ENCODE assay signal across 13 cellular contexts in genomic region chr6:130681028-130681427, GRCh38.
DNase-seq lines count a peak whose midpoint lies in the region; ATAC-seq and TF ChIP-seq lines count a peak whose summit lies in the region.
"Had no signal": no experiment of that assay in that cellular context is flagged by ENCODE, and none has a peak within 500 bp of the region (broad histone marks: within the 10 kb centered on the region; RNA-seq: fewer than 3 reads in every experiment).

No MANE protein-coding gene starts in this region.

- H3K9me3 ChIP-seq in IMR-90 (ENCODE audit: control insufficient read depth, insufficient read depth, low read length) (no peaks in the 10 kb centered on the region), lower lobe of right lung (peaks cover 7% of the 10 kb centered on the region), tibial artery (no peaks in the 10 kb centered on the region), tibial nerve (peaks cover 0 to 15% (median 0%) of the 10 kb centered on the region in 4 donors)
- H3K9me3 ChIP-seq: colonic mucosa had no signal

- CTCF ChIA-PET in IMR-90 (lab: Yijun Ruan, JAX) = no interaction called here

- no peak overlapping the region for H3K23ac ChIP-seq in IMR-90 (ENCODE audit: low read depth, low read length)

- dilution Hi-C loops in IMR-90 (cut with HindIII; ENCODE audit: low sequenced_read_pairs, unreplicated experiment) = no loop called here

- H3K4ac ChIP-seq in IMR-90 (ENCODE audit: low read depth, low read length) = peak overlapping the region; percentile 44; the same call in 1 of the 2 replicates

- H3K27me3 ChIP-seq in IMR-90 (ENCODE audit: control insufficient read depth, insufficient read depth, low read length) (no peaks in the 10 kb centered on the region), lower lobe of right lung (ENCODE audit: low read depth) (no peaks in the 10 kb centered on the region), tibial artery (no peaks in the 10 kb centered on the region), tibial nerve (no peaks in the 10 kb centered on the region)
- H3K27me3 ChIP-seq: colonic mucosa had no signal

- WGBS in IMR-90 (ENCODE audit: extremely low coverage in 2 of 2, insufficient read length in 1 of 2), 2 experiments = no CpG with 5 or more reads among the region's 1 CpG
- 11 to 39% methylated on average over 1 of the region's 1 CpG for WGBS in tibial nerve, 2 donors

- no peaks in the 10 kb centered on the region for H4K20me1 ChIP-seq in IMR-90 (ENCODE audit: insufficient read depth, low read length)

- ATAC-seq in IMR-90 (ENCODE audit: low read depth) (peak; percentile 17), lower lobe of right lung (no peak), HG02798 (IDR thresholded peaks at IDR 0.05; ENCODE audit: poor library complexity, unreplicated experiment) (no peak), HG02759 (IDR thresholded peaks at IDR 0.05; ENCODE audit: unreplicated experiment) (no peak)
- ATAC-seq: natural killer cell had no signal

- in situ Hi-C loops in IMR-90 (cut with MboI; ENCODE audit: low sequenced_read_pairs) = no loop called here

- H2AK9ac ChIP-seq in IMR-90 (replicated peaks; ENCODE audit: low read depth, low read length, poor library complexity) = no peak overlapping the region

- no peak overlapping the region for H2AK5ac ChIP-seq in IMR-90 (ENCODE audit: low read depth, low read length)

- no peak for TF ChIP-seq POLR2A in IMR-90 (IDR thresholded peaks at IDR 0.05; ENCODE audit: low read depth, low read length)
- no peak for TF ChIP-seq POLR2A in tibial nerve (IDR thresholded peaks at IDR 0.05)

- H2BK5ac ChIP-seq in IMR-90 (ENCODE audit: low read depth, low read length, poor library complexity, severe bottlenecking) = peak overlapping the region; percentile 67

- peak overlapping the region; percentile 62; the same call in 1 of the 2 replicates for H3K4me2 ChIP-seq in IMR-90 (ENCODE audit: low read depth, low read length)

- no peak overlapping the region for H4K5ac ChIP-seq in IMR-90 (ENCODE audit: low read depth, low read length)

- H3K9ac ChIP-seq in IMR-90 (ENCODE audit: low read depth, low read length) = no peak overlapping the region

- H3K79me1 ChIP-seq in IMR-90 (ENCODE audit: low read depth in 1 of 2, low read length in 2 of 2) = no peaks in the 10 kb centered on the region

- TF ChIP-seq RAD21 in IMR-90 (IDR thresholded peaks at IDR 0.05; ENCODE audit: low read length) = no peak

- H2BK20ac ChIP-seq in IMR-90 (ENCODE audit: low read depth, low read length) = peak overlapping the region; percentile 26

- H2AFZ ChIP-seq in IMR-90 (replicated peaks; ENCODE audit: low read length, poor library complexity) = no peak overlapping the region

- H3K4me1 ChIP-seq in IMR-90 (ENCODE audit: control insufficient read depth, insufficient read depth, low read length) = peaks cover 4% of the 10 kb centered on the region; the same call in 1 of the 2 replicates
- H3K4me1 ChIP-seq in lower lobe of right lung = peaks cover 7% of the 10 kb centered on the region
- peaks cover 0 to 39% (median 5%) of the 10 kb centered on the region in 4 donors for H3K4me1 ChIP-seq in tibial artery
- peaks cover 0 to 24% (median 0%) of the 10 kb centered on the region in 4 donors for H3K4me1 ChIP-seq in tibial nerve
- H3K4me1 ChIP-seq: colonic mucosa had no signal

- H3K36me3 ChIP-seq in IMR-90 (ENCODE audit: control insufficient read depth, insufficient read depth, low read length) (no peaks in the 10 kb centered on the region), lower lobe of right lung (no peaks in the 10 kb centered on the region), tibial artery (no peaks in the 10 kb centered on the region), tibial nerve (no peaks in the 10 kb centered on the region)
- H3K36me3 ChIP-seq: colonic mucosa had no signal

- peak; percentile 65 for DNase-seq in IMR-90
- DNase-seq in dermis blood vessel endothelial cell = peak; percentile 63
- no peak for DNase-seq in lower lobe of right lung
- no peak for DNase-seq in tibial artery
- DNase-seq in tibial nerve (ENCODE audit: low spot score in 2 of 2) = no peak
- no peak for DNase-seq in GM19240 (ENCODE audit: insufficient read length, low spot score)
- DNase-seq: colonic mucosa, MV-4-11, natural killer cell, NCI-H526 had no signal

- H3K4me3 ChIP-seq in IMR-90 (ENCODE audit: insufficient read depth, low read depth, low read length) = no peak overlapping the region
- H3K4me3 ChIP-seq in lower lobe of right lung = no peak overlapping the region
- no peak overlapping the region for H3K4me3 ChIP-seq in tibial artery
- no peak overlapping the region for H3K4me3 ChIP-seq in tibial nerve
- H3K4me3 ChIP-seq: colonic mucosa had no signal

- peak in 1 of 2 donors; percentile 51 for TF ChIP-seq EP300 in tibial nerve (IDR thresholded peaks at IDR 0.05)

- peak overlapping the region in 1 of 2 experiments; percentile 47; a peak in 1 of 4 replicates for H4K8ac ChIP-seq in IMR-90 (ENCODE audit: low read depth in 2 of 2, low read length in 2 of 2)

- 0 out of 2 replicates have a peak overlapping the region, but pooled peaks have one; percentile 34 for H3K14ac ChIP-seq in IMR-90 (replicated peaks; ENCODE audit: low read depth, low read length)

- POLR2A ChIA-PET in IMR-90 (lab: Charles Lee; ENCODE audit: unreplicated experiment) = no interaction called here

- H4K91ac ChIP-seq in IMR-90 (ENCODE audit: insufficient read depth, low read depth, low read length) = no peak overlapping the region

- BruUV-seq in IMR-90 (replicated peaks; lab: Mats Ljungman, UMichigan) = no TSS peak

- no peak overlapping the region; the same call in 1 of the 2 replicates for H3K18ac ChIP-seq in IMR-90 (ENCODE audit: low read depth, low read length)

- no peak overlapping the region for H2BK15ac ChIP-seq in IMR-90 (ENCODE audit: low read depth, low read length)

- intact Hi-C loops in IMR-90 (cut with micrococcal nuclease) (no loop called here), lower lobe of right lung (cut with DNase I) (no loop called here), tibial artery (cut with DNase I; ENCODE audit: low total_unique reads) (no loop called here)

- peak overlapping the region; percentile 61; the same call in 1 of the 2 replicates for H2BK120ac ChIP-seq in IMR-90 (ENCODE audit: low read depth, low read length)

- H3K56ac ChIP-seq in IMR-90 (ENCODE audit: extremely low read depth, insufficient read depth, low read length) = no peak overlapping the region

- TF ChIP-seq CTCF in IMR-90 (conservative IDR thresholded peaks at IDR 0.05; ENCODE audit: low read depth, low read length) (no peak), lower lobe of right lung (IDR thresholded peaks at IDR 0.05) (no peak), tibial artery (IDR thresholded peaks at IDR 0.05) (no peak), tibial nerve (IDR thresholded peaks at IDR 0.05) (no peak)

- H3K9me1 ChIP-seq in IMR-90 (ENCODE audit: insufficient read depth, low read length) = peaks cover 3% of the 10 kb centered on the region; the same call in 1 of the 2 replicates

- no peak overlapping the region for H3K27ac ChIP-seq in IMR-90 (ENCODE audit: insufficient read depth, low read length)
- peak overlapping the region; percentile 47 for H3K27ac ChIP-seq in lower lobe of right lung
- peak overlapping the region; percentile 75 for H3K27ac ChIP-seq in tibial artery
- H3K27ac ChIP-seq in tibial nerve = peak overlapping the region in 2 of 4 donors; percentile 72
- H3K27ac ChIP-seq: colonic mucosa, HL-60 had no signal

TF ChIP-seq in IMR-90, 13 proteins besides CTCF, POLR2A, EP300 and RAD21:
- TF ChIP-seq FOS (IDR thresholded peaks at IDR 0.05; ENCODE audit: low read depth, low read length) = peak; percentile 52
- TF ChIP-seq CEBPB (IDR thresholded peaks at IDR 0.05; ENCODE audit: low read depth, low read length) = peak; percentile 72
- TF ChIP-seq NFE2L2 (IDR thresholded peaks at IDR 0.05; ENCODE audit: low read depth, low read length) = peak; percentile 35; the same call in 1 of the 2 replicates
- no peak for TF ChIP-seq SMC3 (IDR thresholded peaks at IDR 0.05; ENCODE audit: low read depth, low read length)
TF ChIP-seq in IMR-90: peak in this region for 3.

Comparison
In these comparisons a context has a peak if more than half of its experiments do, and no peak if none do; other contexts are left out.
1. DNase-seq: peak in IMR-90 (single experiment) and dermis blood vessel endothelial cell (single experiment); none in lower lobe of right lung (single experiment), tibial artery (0 of 2), tibial nerve (0 of 2) and GM19240 (single experiment).